Comparison of ENCODE assay signal across 29 cellular contexts in genomic region chr7:137728426-137728825, GRCh38.
"Had no signal": no experiment of that assay in that cellular context is flagged by ENCODE, and none has a peak within 500 bp of the region (broad histone marks: within the 10 kb centered on the region; RNA-seq: fewer than 3 reads in every experiment).

No MANE protein-coding gene starts in this region.

- H3K36me3 ChIP-seq: lower lobe of right lung, pancreas, prostate gland, stomach, thyroid gland, transverse colon, upper lobe of right lung had no signal

- H3K4me3 Mint-ChIP-seq: naive thymus-derived CD8-positive, alpha-beta T cell; nephron; neural crest cell; stimulated activated naive B cell treated with anti-CD40 and anti-IgM and Interleukin-4, amounts not matched to agents 10 μg/mL and 1 μg/mL and 100 μg/mL, for 72 hours had no signal

- H3K27ac Mint-ChIP-seq: naive thymus-derived CD8-positive, alpha-beta T cell; nephron; stimulated activated naive B cell treated with anti-CD40 and anti-IgM and Interleukin-4, amounts not matched to agents 10 μg/mL and 1 μg/mL and 100 μg/mL, for 72 hours had no signal

- H3K4me1 Mint-ChIP-seq: naive thymus-derived CD8-positive, alpha-beta T cell; nephron; neural crest cell; stimulated activated naive B cell treated with anti-CD40 and anti-IgM and Interleukin-4, amounts not matched to agents 10 μg/mL and 1 μg/mL and 100 μg/mL, for 72 hours had no signal

- H3K27ac ChIP-seq: lower lobe of right lung, pancreas, prostate gland, stomach, testis, thyroid gland, transverse colon, upper lobe of right lung had no signal

- DNase-seq: hippocampal formation; kidney glomerular epithelial cell; left cardiac atrium; lower lobe of right lung; mammary epithelial cell; mesenchymal stem cell; naive thymus-derived CD8-positive, alpha-beta T cell; nucleus accumbens; pancreas; posterior cingulate gyrus; retina; right cardiac atrium; stimulated activated CD4-positive, alpha-beta T cell treated with anti-CD3 and anti-CD28 coated beads, Interleukin-12 subunit alpha, Interleukin-12 subunit beta, amount 100 ng/mL, for 4 hours; stimulated activated CD4-positive, alpha-beta T cell treated with anti-CD3 and anti-CD28 coated beads, Interleukin-15, amount 100 ng/mL, for 24 hours; stimulated activated CD4-positive, alpha-beta T cell treated with anti-CD3 and anti-CD28 coated beads, Interleukin-2, amount 100 ng/mL, for 24 hours; stimulated activated CD4-positive, alpha-beta T cell treated with anti-CD3 and anti-CD28 coated beads, Interleukin-4, amount 100 ng/mL, for 1 hour; stimulated activated naive B cell treated with anti-CD40 and anti-IgM and Interleukin-4, amounts not matched to agents 10 μg/mL and 1 μg/mL and 100 μg/mL, for 72 hours; stimulated activated naive CD8-positive, alpha-beta T cell treated with anti-CD3 and anti-CD28 coated beads, Interleukin-15, Interleukin-2, amounts not matched to agents 100 U/mL and 50 U/mL, for 24 hours; stomach; testis; thyroid gland; transverse colon; upper lobe of right lung had no signal

- ATAC-seq: left cardiac atrium; left lobe of liver; lower lobe of right lung; naive thymus-derived CD8-positive, alpha-beta T cell; pancreas; right cardiac atrium; sciatic nerve; stimulated activated naive B cell treated with anti-CD40 and anti-IgM and Interleukin-4, amounts not matched to agents 10 μg/mL and 1 μg/mL and 100 μg/mL, for 72 hours; stimulated activated naive CD8-positive, alpha-beta T cell treated with anti-CD3 and anti-CD28 coated beads, Interleukin-15, Interleukin-2, amounts not matched to agents 100 U/mL and 50 U/mL, for 24 hours; upper lobe of right lung had no signal

- H3K27me3 ChIP-seq: pancreas, stomach, testis, thyroid gland, upper lobe of right lung had no signal

- H3K4me3 ChIP-seq: lower lobe of right lung, pancreas, prostate gland, skin epidermis, stomach, testis, thyroid gland, transverse colon, upper lobe of right lung had no signal

- H3K4me1 ChIP-seq: lower lobe of right lung, pancreas, prostate gland, stomach, testis, thyroid gland, transverse colon, upper lobe of right lung had no signal

- H3K36me3 Mint-ChIP-seq: naive thymus-derived CD8-positive, alpha-beta T cell; stimulated activated naive B cell treated with anti-CD40 and anti-IgM and Interleukin-4, amounts not matched to agents 10 μg/mL and 1 μg/mL and 100 μg/mL, for 72 hours had no signal

- H3K9me3 ChIP-seq: lower lobe of right lung, pancreas, prostate gland, stomach, testis, thyroid gland, transverse colon, upper lobe of right lung had no signal
